ENCODE assay signal across 13 cellular contexts in genomic region chr10:112958275-112958995, GRCh38. TPM values are rescaled to one million over a fixed set of nuclear protein-coding genes. Genes with fewer than 3 reads are reported as not detected.
DNase-seq lines count a peak whose midpoint lies in the region; ATAC-seq and TF ChIP-seq lines count a peak whose summit lies in the region.
"Had no signal": no experiment of that assay in that cellular context is flagged by ENCODE, and none has a peak within 500 bp of the region (broad histone marks: within the 10 kb centered on the region; RNA-seq: fewer than 3 reads in every experiment).

No MANE protein-coding gene starts in this region.

- peak overlapping the region; percentile 23 for H3K4me3 ChIP-seq in AG04449 (ENCODE audit: low read depth, low read length)
- H3K4me3 ChIP-seq in breast epithelium, result peak overlapping the region in 1 of 3 donors; percentile 18
- no peak overlapping the region for H3K4me3 ChIP-seq in left lung
- no peak overlapping the region for H3K4me3 ChIP-seq in Peyer's patch

- ATAC-seq in left lung, result peak; percentile 26
- ATAC-seq in HG03045 (IDR thresholded peaks at IDR 0.05; ENCODE audit: unreplicated experiment), result no peak

- POLR2A ChIA-PET in AG04449 (lab: Yijun Ruan, JAX), result interaction anchor here (0.9 to 1.6 kb wide), 4 partner anchors 9 to 129 kb away, joined by 3 to 7 read pairs (median 4); partner anchors contain the start of gene TCF7L2

- DNase-seq in AG04449 (ENCODE audit: low read depth, low spot score) (peak; percentile 89), HT-29 (ENCODE audit: low spot score) (peak; percentile 38), breast epithelium (ENCODE audit: low spot score in 2 of 2) (no peak), left lung (no peak), Peyer's patch (no peak), middle frontal gyrus (ENCODE audit: extremely low spot score, low spot score) (no peak), GM19240 (ENCODE audit: insufficient read length, low spot score) (no peak)
- DNase-seq: activated CD4-positive, alpha-beta T cell treated with anti-CD3 and anti-CD28 coated beads, Interleukin-2, amount 50 U/mL, for 48 hours; naive B cell; NCI-H2081; SIG-M5; stimulated activated CD4-positive, alpha-beta T cell treated with anti-CD3 and anti-CD28 coated beads, Interleukin-4, amount 100 ng/mL, for 24 hours had no signal

- no peaks in the 10 kb centered on the region for H3K36me3 ChIP-seq in breast epithelium
- H3K36me3 ChIP-seq in left lung, result no peaks in the 10 kb centered on the region
- peaks cover 0 to 6% (median 0%) of the 10 kb centered on the region in 3 donors for H3K36me3 ChIP-seq in Peyer's patch

- intact Hi-C loops in breast epithelium (cut with DNase I; ENCODE audit: low total_unique reads) (loop anchor here (5.0 kb wide), 1 partner anchor 434 kb away; no protein-coding TSS in a partner anchor), left lung (cut with DNase I) (loop anchor here in 1 of 2 donors (10.0 kb wide), 2 partner anchors 86 to 166 kb away; no protein-coding TSS in a partner anchor)

- H3K9me3 ChIP-seq in breast epithelium (no peaks in the 10 kb centered on the region), left lung (no peaks in the 10 kb centered on the region), Peyer's patch (no peaks in the 10 kb centered on the region)

- peak overlapping the region; percentile 61 to 73 for H3K27ac ChIP-seq in breast epithelium
- no peak overlapping the region for H3K27ac ChIP-seq in left lung
- no peak overlapping the region for H3K27ac ChIP-seq in Peyer's patch

- CTCF ChIA-PET in AG04449 (lab: Yijun Ruan, JAX), result interaction anchor here (0.7 to 2.4 kb wide), 8 partner anchors 93 to 483 kb away, joined by 3 to 10 read pairs (median 4); no protein-coding TSS in a partner anchor

- no peak for TF ChIP-seq POLR2A in breast epithelium (IDR thresholded peaks at IDR 0.05)
- TF ChIP-seq POLR2A in Peyer's patch (IDR thresholded peaks at IDR 0.05), result no peak

- H3K27me3 ChIP-seq in breast epithelium, result no peaks in the 10 kb centered on the region
- no peaks in the 10 kb centered on the region for H3K27me3 ChIP-seq in left lung
- H3K27me3 ChIP-seq in Peyer's patch, result no peaks in the 10 kb centered on the region

- TF ChIP-seq CTCF in AG04449 (IDR thresholded peaks at IDR 0.05; ENCODE audit: insufficient read depth, low read length, missing control alignments) (no peak), breast epithelium (IDR thresholded peaks at IDR 0.05) (no peak), left lung (IDR thresholded peaks at IDR 0.05) (no peak), Peyer's patch (IDR thresholded peaks at IDR 0.05) (no peak)

- peaks cover 0 to 12% of the 10 kb centered on the region in 2 donors for H3K4me1 ChIP-seq in breast epithelium
- H3K4me1 ChIP-seq in left lung, result peaks cover 11 to 61% of the 10 kb centered on the region in 2 donors
- peaks cover 0 to 43% (median 3%) of the 10 kb centered on the region in 4 donors for H3K4me1 ChIP-seq in Peyer's patch

RNA-seq across cellular contexts. Expression of gene TCF7L2, which starts 8.4 kb away (rescaled TPM):
- total RNA-seq in HT-29 (2014; rRNA removed; shearing (Covaris generic)), result 13.8 and 16.5 TPM in 2 replicates
- total RNA-seq in breast epithelium (10 to 100 TPM; 33.1 to 44.2 (median 34.1) TPM), left lung (10 to 100 TPM; 25.1 to 27.7 TPM), Peyer's patch (100 to 1,000 TPM in 1 of 4 donors, 10 to 100 TPM in 3; 72.3 to 148 (median 93.0) TPM)

Comparison
In these comparisons a context has a peak if more than half of its experiments do, and no peak if none do; other contexts are left out.
1. DNase-seq: peak in AG04449 (single experiment) and HT-29 (single experiment); none in breast epithelium (0 of 2), left lung (0 of 2), Peyer's patch (0 of 3), middle frontal gyrus (single experiment) and GM19240 (single experiment).
2. H3K27ac ChIP-seq: peak in breast epithelium (2 of 2); none in left lung (0 of 2) and Peyer's patch (0 of 4).